ENCODE assay signal across 1 cellular context in genomic region chr2:72883356-72883962, GRCh38.
TF ChIP-seq lines count a peak whose summit lies in the region.

No MANE protein-coding gene starts in this region.

TF ChIP-seq in WTC11, 78 proteins besides CTCF, POLR2A, EP300 and RAD21 (continued from another document):
- TF ChIP-seq ARID4B (CRISPR knock-in tag; IDR thresholded peaks at IDR 0.05; ENCODE audit: borderline replicate concordance), result no peak
- no peak for TF ChIP-seq HMGA2 (CRISPR knock-in tag; IDR thresholded peaks at IDR 0.05)
- TF ChIP-seq KAT7 (CRISPR knock-in tag; IDR thresholded peaks at IDR 0.05; ENCODE audit: borderline replicate concordance), result no peak
- no peak for TF ChIP-seq PRRX2 (CRISPR knock-in tag; IDR thresholded peaks at IDR 0.05)
- TF ChIP-seq MLX (CRISPR knock-in tag; IDR thresholded peaks at IDR 0.05), result no peak
- no peak for TF ChIP-seq JAZF1 (CRISPR knock-in tag; IDR thresholded peaks at IDR 0.05)
- TF ChIP-seq ZMAT4 (CRISPR knock-in tag; IDR thresholded peaks at IDR 0.05), result no peak
- no peak for TF ChIP-seq NFYB (CRISPR knock-in tag; conservative IDR thresholded peaks at IDR 0.05; ENCODE audit: low read depth)
- TF ChIP-seq ZNF281 (CRISPR knock-in tag; IDR thresholded peaks at IDR 0.05), result no peak
- no peak for TF ChIP-seq ZNF671 (CRISPR knock-in tag; IDR thresholded peaks at IDR 0.05)
- TF ChIP-seq NFE2L1 (CRISPR knock-in tag; IDR thresholded peaks at IDR 0.05), result 0 out of 2 replicates have a peak, but pooled peaks have one; percentile 34
- no peak for TF ChIP-seq SMAD4 (CRISPR knock-in tag; IDR thresholded peaks at IDR 0.05)
- TF ChIP-seq EMX1 (CRISPR knock-in tag; IDR thresholded peaks at IDR 0.05), result no peak
- TF ChIP-seq NFATC4 (CRISPR knock-in tag; IDR thresholded peaks at IDR 0.05), result no peak
- 0 out of 2 replicates have a peak, but pooled peaks have one; percentile 27 for TF ChIP-seq GABPB1 (CRISPR knock-in tag; IDR thresholded peaks at IDR 0.05)
